ENCODE assay signal across 1 cellular context in genomic region chr12:25276199-25276937, GRCh38.
TF ChIP-seq lines count a peak whose summit lies in the region.

No MANE protein-coding gene starts in this region.

TF ChIP-seq in GM23338, 12 proteins besides CTCF, POLR2A, EP300 and RAD21 (continued from another document):
- no peak for TF ChIP-seq REST (IDR thresholded peaks at IDR 0.05; ENCODE audit: unreplicated experiment)
